In genomic region chr3:106566277-106566676, GRCh38 we compare ENCODE assay signal across 8 cellular contexts.
DNase-seq lines count a peak whose midpoint lies in the region; ATAC-seq and TF ChIP-seq lines count a peak whose summit lies in the region.

No MANE protein-coding gene starts in this region.

- POLR2A ChIA-PET in CD4-positive, alpha-beta memory T cell (lab: Charles Lee; ENCODE audit: partially characterized antibody) = no interaction called here

- H3K4me1 Mint-ChIP-seq in CD4-positive, alpha-beta memory T cell = no peaks in the 10 kb centered on the region

- H3K36me3 ChIP-seq in right atrium auricular region = no peaks in the 10 kb centered on the region
- H3K36me3 ChIP-seq in CD4-positive, alpha-beta memory T cell (ENCODE audit: insufficient read depth, low read length) = no peaks in the 10 kb centered on the region

- H3K36me3 Mint-ChIP-seq in CD4-positive, alpha-beta memory T cell = no peaks in the 10 kb centered on the region

- no peaks in the 10 kb centered on the region for H3K27me3 ChIP-seq in right atrium auricular region
- H3K27me3 ChIP-seq in CD4-positive, alpha-beta memory T cell (ENCODE audit: insufficient read depth, low read length) = no peaks in the 10 kb centered on the region

- peak; percentile 86 for DNase-seq in GM12865 (ENCODE audit: low read depth)
- peak; percentile 1 for DNase-seq in dermis blood vessel endothelial cell
- no peak for DNase-seq in SHP77 treated with DMSO at 0.1 percent for 48 hours (lab: John Stamatoyannopoulos, UW)
- DNase-seq in activated naive CD4-positive, alpha-beta T cell treated with Interleukin-2 at 50 U/mL for 16 hours = no peak
- no peak for DNase-seq in right atrium auricular region (ENCODE audit: low spot score)
- no peak for DNase-seq in CD4-positive, alpha-beta memory T cell

- intact Hi-C loops in CD4-positive, alpha-beta memory T cell (cut with micrococcal nuclease) = no loop called here

- no peaks in the 10 kb centered on the region for H3K9me3 ChIP-seq in right atrium auricular region
- no peaks in the 10 kb centered on the region for H3K9me3 ChIP-seq in CD4-positive, alpha-beta memory T cell (ENCODE audit: control insufficient read depth in 1 of 2, low read length in 2 of 2)

- H3K4me3 Mint-ChIP-seq in CD4-positive, alpha-beta memory T cell = no peak overlapping the region

- H3K27me3 Mint-ChIP-seq in CD4-positive, alpha-beta memory T cell = no peaks in the 10 kb centered on the region

- peak overlapping the region in 1 of 7 donors; percentile 1 for H3K27ac Mint-ChIP-seq in CD4-positive, alpha-beta memory T cell

- CTCF ChIA-PET in CD4-positive, alpha-beta memory T cell (lab: Charles Lee; ENCODE audit: partially characterized antibody) = no interaction called here

- peak; percentile 27 for TF ChIP-seq CTCF in GM12865 (IDR thresholded peaks at IDR 0.05; ENCODE audit: insufficient read depth, low read depth, low read length, missing control alignments)
- peak in 1 of 2 donors; percentile 24 for TF ChIP-seq CTCF in right atrium auricular region (IDR thresholded peaks at IDR 0.05)

- no peaks in the 10 kb centered on the region for H3K4me1 ChIP-seq in right atrium auricular region
- no peaks in the 10 kb centered on the region for H3K4me1 ChIP-seq in CD4-positive, alpha-beta memory T cell (ENCODE audit: insufficient read depth, low read length)

- no peak overlapping the region for H3K27ac ChIP-seq in right atrium auricular region
- H3K27ac ChIP-seq in CD4-positive, alpha-beta memory T cell (ENCODE audit: low read depth, low read length) = no peak overlapping the region

- ATAC-seq in GM19351 (IDR thresholded peaks at IDR 0.05; ENCODE audit: unreplicated experiment) (peak; percentile 95), HG03139 (IDR thresholded peaks at IDR 0.05; ENCODE audit: unreplicated experiment) (peak; percentile 87)

- H3K9me3 Mint-ChIP-seq in CD4-positive, alpha-beta memory T cell = peaks cover 0 to 2% (median 0%) of the 10 kb centered on the region in 8 donors

- H3K4me3 ChIP-seq in GM12865 (ENCODE audit: low read depth, low read length) (peak overlapping the region; percentile 15; the same call in 1 of the 2 replicates), right atrium auricular region (no peak overlapping the region)
- H3K4me3 ChIP-seq in CD4-positive, alpha-beta memory T cell (ENCODE audit: low read length in 2 of 2) = no peak overlapping the region

Comparison
In these comparisons a context has a peak if more than half of its experiments do, and no peak if none do; other contexts are left out.
1. DNase-seq: peak in GM12865 (single experiment) and dermis blood vessel endothelial cell (single experiment); none in SHP77 treated with DMSO at 0.1 percent for 48 hours (single experiment), activated naive CD4-positive, alpha-beta T cell treated with Interleukin-2 at 50 U/mL for 16 hours (single experiment), right atrium auricular region (single experiment) and CD4-positive, alpha-beta memory T cell (0 of 5).